ENCODE assay signal across 10 cellular contexts in the genomic region with DNA sequence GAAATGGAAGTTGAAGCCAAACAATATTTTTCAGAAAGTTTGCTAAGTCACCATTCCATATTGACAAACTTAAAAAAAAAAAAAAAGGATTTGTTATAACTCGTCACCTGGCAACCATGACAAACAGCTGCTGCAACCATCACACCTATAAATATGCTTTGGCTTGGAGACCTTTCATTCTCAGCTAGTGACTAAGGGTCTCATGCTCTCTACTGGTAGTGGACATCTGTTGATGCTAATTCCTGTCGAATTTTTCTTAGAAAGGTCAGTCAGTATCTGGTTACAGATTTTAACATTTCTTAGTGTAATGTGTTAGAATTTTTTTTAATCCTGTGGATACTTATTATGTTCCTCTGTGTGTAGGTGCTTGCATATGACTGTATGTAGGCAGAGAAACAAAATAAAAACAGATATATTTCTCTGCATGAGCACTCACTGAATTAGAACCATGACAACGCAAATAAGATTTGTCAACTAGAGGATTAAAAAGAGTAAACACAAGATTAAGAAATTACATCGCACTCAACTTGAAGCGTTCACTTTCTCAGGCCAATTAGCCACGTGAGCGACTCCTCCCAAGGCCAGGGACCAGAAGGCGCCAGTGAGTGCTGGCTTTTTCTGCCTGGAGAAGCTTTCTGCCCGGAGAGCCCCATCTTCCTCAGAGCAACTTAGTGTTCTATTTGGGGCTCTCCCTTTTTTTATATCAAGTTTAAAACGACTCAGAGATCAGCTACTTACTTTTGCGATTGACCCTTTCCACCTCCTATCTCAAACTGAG. TPM values are rescaled to one million over a fixed set of nuclear protein-coding genes. Genes with fewer than 3 reads are reported as not detected.
DNase-seq lines count a peak whose midpoint lies in the region; ATAC-seq and TF ChIP-seq lines count a peak whose summit lies in the region.
"Had no signal": no experiment of that assay in that cellular context is flagged by ENCODE, and none has a peak within 500 bp of the region (broad histone marks: within the 10 kb centered on the region; RNA-seq: fewer than 3 reads in every experiment).

No MANE protein-coding gene starts in this region.

- DNase-seq in AG04449 (ENCODE audit: low read depth, low spot score), result peak; percentile 24
- peak; percentile 76 for DNase-seq in HPDE6-E6E7 (ENCODE audit: extremely low spot score)
- DNase-seq in brain microvascular endothelial cell, result peak; percentile 64
- DNase-seq in lung (ENCODE audit: low spot score), result peak; percentile 49
- DNase-seq in hepatic stellate cell (ENCODE audit: low spot score), result no peak
- no peak for DNase-seq in CD1c-positive myeloid dendritic cell (ENCODE audit: extremely low spot score)
- no peak for DNase-seq in activated effector memory CD4-positive, alpha-beta T cell treated with Interleukin-2 at 50 U/mL for 16 hours
- no peak for DNase-seq in CD8-positive, alpha-beta memory T cell
- DNase-seq: caudate nucleus had no signal

- POLR2A ChIA-PET in AG04449 (lab: Yijun Ruan, JAX), result no interaction called here
- POLR2A ChIA-PET in CD8-positive, alpha-beta memory T cell (lab: Charles Lee), result no interaction called here

- CTCF ChIA-PET in AG04449 (lab: Yijun Ruan, JAX), result interaction anchor here (0.7 to 7.6 kb wide), 4 partner anchors 9 to 55 kb away, joined by 3 to 254 read pairs (median 6); no protein-coding TSS in a partner anchor
- CTCF ChIA-PET in CD8-positive, alpha-beta memory T cell (lab: Charles Lee), result no interaction called here

- H3K4me1 Mint-ChIP-seq in CD8-positive, alpha-beta memory T cell, result peaks cover 5 to 35% (median 9%) of the 10 kb centered on the region in 3 donors

- no peak overlapping the region for H3K4me3 ChIP-seq in AG04449 (ENCODE audit: low read depth, low read length)
- no peak overlapping the region for H3K4me3 ChIP-seq in brain microvascular endothelial cell (ENCODE audit: low read depth, low read length)
- H3K4me3 ChIP-seq in lung, result no peak overlapping the region
- H3K4me3 ChIP-seq in CD8-positive, alpha-beta memory T cell (ENCODE audit: low read length), result no peak overlapping the region
- H3K4me3 ChIP-seq: tibial artery had no signal

- H3K36me3 ChIP-seq in brain microvascular endothelial cell (replicated peaks), result no peaks in the 10 kb centered on the region
- H3K36me3 ChIP-seq in lung (ENCODE audit: control insufficient read depth in 2 of 2, insufficient read depth in 2 of 2, low read length in 2 of 2), result no peaks in the 10 kb centered on the region
- H3K36me3 ChIP-seq in CD8-positive, alpha-beta memory T cell (ENCODE audit: insufficient read depth, low read length), result no peaks in the 10 kb centered on the region
- H3K36me3 ChIP-seq: tibial artery had no signal

- no peak for TF ChIP-seq CTCF in AG04449 (IDR thresholded peaks at IDR 0.05; ENCODE audit: insufficient read depth, low read length, missing control alignments)
- no peak for TF ChIP-seq CTCF in brain microvascular endothelial cell (IDR thresholded peaks at IDR 0.05; ENCODE audit: low read depth, low read length, missing control alignments)
- no peak for TF ChIP-seq CTCF in lung (IDR thresholded peaks at IDR 0.05; ENCODE audit: control extremely low read depth, extremely low read depth)

- in situ Hi-C loops in brain microvascular endothelial cell (cut with HindIII; ENCODE audit: low pct_ligation_motif_present, low sequenced_read_pairs), result no loop called here

- 58 to 67% methylated on average over 11 of the region's 11 CpGs for WGBS in lung, 2 donors

- peaks cover 0 to 12% of the 10 kb centered on the region in 2 donors for H3K4me1 ChIP-seq in lung (ENCODE audit: control insufficient read depth in 2 of 2, insufficient read depth in 2 of 2, low read length in 2 of 2)
- no peaks in the 10 kb centered on the region for H3K4me1 ChIP-seq in CD8-positive, alpha-beta memory T cell (ENCODE audit: insufficient read depth, low read length)
- H3K4me1 ChIP-seq: tibial artery had no signal

- peak; percentile 55 for ATAC-seq in lung (ENCODE audit: insufficient read depth, low FRiP score)

- H3K36me3 Mint-ChIP-seq in CD8-positive, alpha-beta memory T cell, result peaks cover 4 to 28% (median 11%) of the 10 kb centered on the region in 3 donors

- H3K4me3 Mint-ChIP-seq in CD8-positive, alpha-beta memory T cell, result no peak overlapping the region

- peaks cover 0 to 4% of the 10 kb centered on the region in 2 donors for H3K27me3 Mint-ChIP-seq in CD8-positive, alpha-beta memory T cell

- peaks cover 5 to 27% (median 19%) of the 10 kb centered on the region in 5 donors for H3K9me3 Mint-ChIP-seq in CD8-positive, alpha-beta memory T cell

- H3K27ac Mint-ChIP-seq in CD8-positive, alpha-beta memory T cell, result no peak overlapping the region

- H3K27ac ChIP-seq in brain microvascular endothelial cell (no peak overlapping the region), lung (ENCODE audit: low read depth in 1 of 2, low read length in 1 of 2) (peak overlapping the region; percentile 17 to 77)
- no peak overlapping the region for H3K27ac ChIP-seq in CD8-positive, alpha-beta memory T cell (ENCODE audit: low read depth, low read length)
- H3K27ac ChIP-seq: tibial artery had no signal

- H3K27me3 ChIP-seq in brain microvascular endothelial cell (replicated peaks) (no peaks in the 10 kb centered on the region), lung (ENCODE audit: control insufficient read depth, insufficient read depth) (no peaks in the 10 kb centered on the region)
- H3K27me3 ChIP-seq in CD8-positive, alpha-beta memory T cell (ENCODE audit: insufficient read depth, low read length, poor library complexity, severe bottlenecking), result no peaks in the 10 kb centered on the region
- H3K27me3 ChIP-seq: tibial artery had no signal

- H3K9me3 ChIP-seq in lung (ENCODE audit: control insufficient read depth in 2 of 2, insufficient read depth in 1 of 2, low read length in 1 of 2), result peaks cover 0 to 4% of the 10 kb centered on the region in 2 donors
- peaks cover 6% of the 10 kb centered on the region for H3K9me3 ChIP-seq in CD8-positive, alpha-beta memory T cell (ENCODE audit: low read length)

RNA-seq across cellular contexts. Expression of a gene that starts 27.0 kb away (rescaled TPM):
- total RNA-seq in lung, result 10 to 100 TPM; 15.0 to 33.0 TPM
- 10 to 100 TPM; 20.0 to 31.1 TPM for polyA plus RNA-seq in lung
- total RNA-seq in CD8-positive, alpha-beta memory T cell, result 10 to 100 TPM; 45.1 to 45.9 TPM
- 54.9 TPM for polyA plus RNA-seq in CD8-positive, alpha-beta memory T cell

Comparison
In these comparisons a context has a peak if more than half of its experiments do, and no peak if none do; other contexts are left out.
1. DNase-seq: peak in AG04449 (single experiment), HPDE6-E6E7 (single experiment), brain microvascular endothelial cell (single experiment) and lung (single experiment); none in hepatic stellate cell (single experiment), CD1c-positive myeloid dendritic cell (single experiment), activated effector memory CD4-positive, alpha-beta T cell treated with Interleukin-2 at 50 U/mL for 16 hours (single experiment) and CD8-positive, alpha-beta memory T cell (0 of 5).
2. H3K27ac ChIP-seq: peak in lung (2 of 2); none in brain microvascular endothelial cell (single experiment) and CD8-positive, alpha-beta memory T cell (single experiment).